Comparison of ENCODE assay signal across 1 cellular context in the genomic region with DNA sequence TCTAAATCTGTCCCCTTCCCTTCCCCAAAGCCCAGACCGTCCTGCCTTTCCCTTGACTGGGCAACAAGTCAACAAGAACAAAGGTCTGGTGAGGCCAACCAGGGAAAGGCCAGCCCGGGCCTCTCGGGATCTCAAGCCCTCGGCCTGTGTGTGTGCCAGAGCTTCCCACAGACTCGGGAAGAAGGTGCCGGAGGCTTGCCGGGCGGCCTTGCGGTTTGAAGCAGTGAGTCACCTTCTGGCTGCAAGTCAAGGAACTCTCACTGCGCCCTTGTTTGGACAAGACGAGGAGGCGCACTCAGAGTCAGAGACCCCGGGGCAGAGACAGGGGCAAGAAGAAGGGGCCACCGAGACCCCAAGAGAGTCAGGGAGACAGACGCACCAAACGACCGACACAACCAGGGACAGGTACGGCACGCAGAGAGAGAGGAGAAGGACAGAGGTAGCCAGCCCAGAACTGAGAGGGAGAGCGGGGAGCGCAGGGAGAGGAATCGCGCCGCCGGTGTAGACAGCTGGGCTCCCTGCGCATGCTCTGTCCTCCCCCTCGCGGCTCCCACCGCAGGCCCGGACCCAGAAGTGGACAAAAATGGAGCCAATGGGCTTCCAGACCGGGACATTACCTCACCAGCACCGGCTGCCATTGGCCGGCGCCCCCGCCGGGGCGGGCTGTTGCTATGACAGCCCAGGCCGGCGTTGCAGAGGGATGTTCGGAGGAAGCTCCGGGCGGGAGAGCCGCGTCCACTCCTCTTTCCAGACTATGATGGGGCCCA.
A peak's percentile ranks its signal among the peaks of the same experiment; 100 is the strongest.
TF ChIP-seq lines count a peak whose summit lies in the region.

No MANE protein-coding gene starts in this region.

TF ChIP-seq in HepG2, 621 proteins besides CTCF, POLR2A, EP300 and RAD21 (continued from another document and continues in another):
- TF ChIP-seq, protein P1, sequence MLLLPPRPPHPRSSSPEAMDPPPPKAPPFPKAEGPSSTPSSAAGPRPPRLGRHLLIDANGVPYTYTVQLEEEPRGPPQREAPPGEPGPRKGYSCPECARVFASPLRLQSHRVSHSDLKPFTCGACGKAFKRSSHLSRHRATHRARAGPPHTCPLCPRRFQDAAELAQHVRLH (CRISPR knock-in tag; IDR thresholded peaks at IDR 0.05; ENCODE audit: borderline replicate concordance, low read depth): no peak; the same call in 1 of the 2 replicates
- TF ChIP-seq, protein P2, sequence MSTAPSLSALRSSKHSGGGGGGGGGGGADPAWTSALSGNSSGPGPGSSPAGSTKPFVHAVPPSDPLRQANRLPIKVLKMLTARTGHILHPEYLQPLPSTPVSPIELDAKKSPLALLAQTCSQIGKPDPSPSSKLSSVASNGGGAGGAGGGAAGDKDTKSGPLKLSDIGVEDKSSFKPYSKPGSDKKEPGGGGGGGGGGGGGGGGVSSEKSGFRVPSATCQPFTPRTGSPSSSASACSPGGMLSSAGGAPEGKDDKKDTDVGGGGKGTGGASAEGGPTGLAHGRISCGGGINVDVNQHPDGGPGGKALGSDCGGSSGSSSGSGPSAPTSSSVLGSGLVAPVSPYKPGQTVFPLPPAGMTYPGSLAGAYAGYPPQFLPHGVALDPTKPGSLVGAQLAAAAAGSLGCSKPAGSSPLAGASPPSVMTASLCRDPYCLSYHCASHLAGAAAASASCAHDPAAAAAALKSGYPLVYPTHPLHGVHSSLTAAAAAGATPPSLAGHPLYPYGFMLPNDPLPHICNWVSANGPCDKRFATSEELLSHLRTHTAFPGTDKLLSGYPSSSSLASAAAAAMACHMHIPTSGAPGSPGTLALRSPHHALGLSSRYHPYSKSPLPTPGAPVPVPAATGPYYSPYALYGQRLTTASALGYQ (CRISPR knock-in tag; IDR thresholded peaks at IDR 0.05): no peak
- TF ChIP-seq NR2F6 (IDR thresholded peaks at IDR 0.05) (no peak), NR2F6 (CRISPR knock-in tag; IDR thresholded peaks at IDR 0.05) (no peak), ZNF878 (CRISPR knock-in tag; IDR thresholded peaks at IDR 0.05) (no peak), ZFP82 (CRISPR knock-in tag; IDR thresholded peaks at IDR 0.05; ENCODE audit: borderline replicate concordance) (no peak), NBN (conservative IDR thresholded peaks at IDR 0.05) (no peak), NFYC (CRISPR knock-in tag; IDR thresholded peaks at IDR 0.05) (peak; percentile 87), PPARG (CRISPR knock-in tag; conservative IDR thresholded peaks at IDR 0.05) (no peak), ZNF546 (CRISPR knock-in tag; conservative IDR thresholded peaks at IDR 0.05) (no peak), ZSCAN29 (CRISPR knock-in tag; conservative IDR thresholded peaks at IDR 0.05) (peak; percentile 97), ZFP36L2 (CRISPR knock-in tag; IDR thresholded peaks at IDR 0.05) (no peak), SMYD3 (CRISPR knock-in tag; IDR thresholded peaks at IDR 0.05) (no peak), SNAPC2 (CRISPR knock-in tag; IDR thresholded peaks at IDR 0.05) (no peak), XRCC5 (optimal IDR thresholded peaks at IDR 0.05; ENCODE audit: low read length) (no peak), ZNF335 (CRISPR knock-in tag; IDR thresholded peaks at IDR 0.05) (no peak), ZNF766 (CRISPR knock-in tag; IDR thresholded peaks at IDR 0.05; ENCODE audit: borderline replicate concordance) (no peak), SMAD3 (CRISPR knock-in tag; IDR thresholded peaks at IDR 0.05) (no peak), MYC (CRISPR knock-in tag; IDR thresholded peaks at IDR 0.05; ENCODE audit: borderline replicate concordance) (peak; percentile 38; the same call in 1 of the 2 replicates), MAZ (IDR thresholded peaks at IDR 0.05; ENCODE audit: borderline replicate concordance, low read depth, low read length) (no peak), MAZ (CRISPR knock-in tag; IDR thresholded peaks at IDR 0.05; ENCODE audit: low read depth) (no peak), U2AF2 (IDR thresholded peaks at IDR 0.05; ENCODE audit: low read depth, low read length) (0 out of 2 replicates have a peak, but pooled peaks have one; percentile 49), ZSCAN20 (CRISPR knock-in tag; IDR thresholded peaks at IDR 0.05; ENCODE audit: borderline replicate concordance) (peak; percentile 92; the same call in 1 of the 2 replicates), SIN3A (IDR thresholded peaks at IDR 0.05; ENCODE audit: borderline replicate concordance, low read depth, low read length) (no peak), SMC3 (IDR thresholded peaks at IDR 0.05; ENCODE audit: low read length) (no peak), GFI1 (CRISPR knock-in tag; IDR thresholded peaks at IDR 0.05; ENCODE audit: borderline replicate concordance) (no peak), ELF4 (CRISPR knock-in tag; IDR thresholded peaks at IDR 0.05; ENCODE audit: borderline replicate concordance) (no peak), RBAK (CRISPR knock-in tag; IDR thresholded peaks at IDR 0.05) (no peak), ZNF670 (CRISPR knock-in tag; IDR thresholded peaks at IDR 0.05; ENCODE audit: borderline replicate concordance) (no peak), RFX1 (IDR thresholded peaks at IDR 0.05) (peak; percentile 77), ZNF891 (CRISPR knock-in tag; IDR thresholded peaks at IDR 0.05) (0 out of 2 replicates have a peak, but pooled peaks have one; percentile 39), SCMH1 (CRISPR knock-in tag; IDR thresholded peaks at IDR 0.05; ENCODE audit: borderline replicate concordance) (no peak), ZFAT (CRISPR knock-in tag; conservative IDR thresholded peaks at IDR 0.05) (no peak), PHB2 (IDR thresholded peaks at IDR 0.05; ENCODE audit: partially characterized antibody) (no peak), STAG1 (CRISPR knock-in tag; IDR thresholded peaks at IDR 0.05) (no peak), ISL2 (CRISPR knock-in tag; IDR thresholded peaks at IDR 0.05) (peak; percentile 40; the same call in 1 of the 2 replicates), ZNF567 (CRISPR knock-in tag; IDR thresholded peaks at IDR 0.05; ENCODE audit: borderline replicate concordance) (no peak), ISX (CRISPR knock-in tag; conservative IDR thresholded peaks at IDR 0.05) (no peak), ZNF121 (CRISPR knock-in tag; IDR thresholded peaks at IDR 0.05) (no peak)
- TF ChIP-seq, protein P3, sequence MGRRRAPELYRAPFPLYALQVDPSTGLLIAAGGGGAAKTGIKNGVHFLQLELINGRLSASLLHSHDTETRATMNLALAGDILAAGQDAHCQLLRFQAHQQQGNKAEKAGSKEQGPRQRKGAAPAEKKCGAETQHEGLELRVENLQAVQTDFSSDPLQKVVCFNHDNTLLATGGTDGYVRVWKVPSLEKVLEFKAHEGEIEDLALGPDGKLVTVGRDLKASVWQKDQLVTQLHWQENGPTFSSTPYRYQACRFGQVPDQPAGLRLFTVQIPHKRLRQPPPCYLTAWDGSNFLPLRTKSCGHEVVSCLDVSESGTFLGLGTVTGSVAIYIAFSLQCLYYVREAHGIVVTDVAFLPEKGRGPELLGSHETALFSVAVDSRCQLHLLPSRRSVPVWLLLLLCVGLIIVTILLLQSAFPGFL (CRISPR knock-in tag; IDR thresholded peaks at IDR 0.05): no peak
- TF ChIP-seq, protein P4, sequence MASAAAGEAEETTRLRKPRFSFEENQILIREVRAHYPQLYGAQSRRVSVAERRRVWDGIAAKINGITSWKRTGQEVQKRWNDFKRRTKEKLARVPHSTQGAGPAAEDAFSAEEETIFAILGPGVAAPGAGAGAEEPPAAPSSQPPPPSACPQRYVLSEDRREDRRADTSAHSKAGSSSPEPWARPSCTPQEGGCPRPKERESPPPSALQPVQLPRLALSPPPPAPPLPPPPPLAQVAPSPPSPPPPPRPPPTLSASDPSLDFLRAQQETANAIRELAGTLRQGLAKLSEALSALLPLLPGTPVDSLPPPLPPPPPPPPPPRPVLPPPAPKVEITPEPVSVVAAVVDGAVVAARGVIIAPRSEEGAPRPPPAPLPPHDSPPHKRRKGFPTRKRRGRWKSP (CRISPR knock-in tag; IDR thresholded peaks at IDR 0.05): 0 out of 2 replicates have a peak, but pooled peaks have one; percentile 49
- TF ChIP-seq, protein P5, sequence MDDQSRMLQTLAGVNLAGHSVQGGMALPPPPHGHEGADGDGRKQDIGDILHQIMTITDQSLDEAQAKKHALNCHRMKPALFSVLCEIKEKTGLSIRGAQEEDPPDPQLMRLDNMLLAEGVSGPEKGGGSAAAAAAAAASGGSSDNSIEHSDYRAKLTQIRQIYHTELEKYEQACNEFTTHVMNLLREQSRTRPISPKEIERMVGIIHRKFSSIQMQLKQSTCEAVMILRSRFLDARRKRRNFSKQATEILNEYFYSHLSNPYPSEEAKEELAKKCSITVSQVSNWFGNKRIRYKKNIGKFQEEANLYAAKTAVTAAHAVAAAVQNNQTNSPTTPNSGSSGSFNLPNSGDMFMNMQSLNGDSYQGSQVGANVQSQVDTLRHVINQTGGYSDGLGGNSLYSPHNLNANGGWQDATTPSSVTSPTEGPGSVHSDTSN (CRISPR knock-in tag; IDR thresholded peaks at IDR 0.05; ENCODE audit: borderline replicate concordance): no peak
- TF ChIP-seq, protein P6, sequence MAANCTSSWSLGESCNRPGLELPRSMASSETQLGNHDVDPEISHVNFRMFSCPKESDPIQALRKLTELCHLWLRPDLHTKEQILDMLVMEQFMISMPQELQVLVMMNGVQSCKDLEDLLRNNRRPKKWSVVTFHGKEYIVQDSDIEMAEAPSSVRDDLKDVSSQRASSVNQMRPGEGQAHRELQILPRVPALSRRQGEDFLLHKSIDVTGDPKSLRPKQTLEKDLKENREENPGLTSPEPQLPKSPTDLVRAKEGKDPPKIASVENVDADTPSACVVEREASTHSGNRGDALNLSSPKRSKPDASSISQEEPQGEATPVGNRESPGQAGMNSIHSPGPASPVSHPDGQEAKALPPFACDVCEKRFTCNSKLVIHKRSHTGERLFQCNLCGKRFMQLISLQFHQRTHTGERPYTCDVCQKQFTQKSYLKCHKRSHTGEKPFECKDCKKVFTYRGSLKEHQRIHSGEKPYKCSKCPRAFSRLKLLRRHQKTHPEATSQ (CRISPR knock-in tag; IDR thresholded peaks at IDR 0.05; ENCODE audit: borderline replicate concordance): no peak
- TF ChIP-seq, protein P7, sequence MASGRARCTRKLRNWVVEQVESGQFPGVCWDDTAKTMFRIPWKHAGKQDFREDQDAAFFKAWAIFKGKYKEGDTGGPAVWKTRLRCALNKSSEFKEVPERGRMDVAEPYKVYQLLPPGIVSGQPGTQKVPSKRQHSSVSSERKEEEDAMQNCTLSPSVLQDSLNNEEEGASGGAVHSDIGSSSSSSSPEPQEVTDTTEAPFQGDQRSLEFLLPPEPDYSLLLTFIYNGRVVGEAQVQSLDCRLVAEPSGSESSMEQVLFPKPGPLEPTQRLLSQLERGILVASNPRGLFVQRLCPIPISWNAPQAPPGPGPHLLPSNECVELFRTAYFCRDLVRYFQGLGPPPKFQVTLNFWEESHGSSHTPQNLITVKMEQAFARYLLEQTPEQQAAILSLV (CRISPR knock-in tag; IDR thresholded peaks at IDR 0.05; ENCODE audit: borderline replicate concordance): no peak
- TF ChIP-seq, protein P8, sequence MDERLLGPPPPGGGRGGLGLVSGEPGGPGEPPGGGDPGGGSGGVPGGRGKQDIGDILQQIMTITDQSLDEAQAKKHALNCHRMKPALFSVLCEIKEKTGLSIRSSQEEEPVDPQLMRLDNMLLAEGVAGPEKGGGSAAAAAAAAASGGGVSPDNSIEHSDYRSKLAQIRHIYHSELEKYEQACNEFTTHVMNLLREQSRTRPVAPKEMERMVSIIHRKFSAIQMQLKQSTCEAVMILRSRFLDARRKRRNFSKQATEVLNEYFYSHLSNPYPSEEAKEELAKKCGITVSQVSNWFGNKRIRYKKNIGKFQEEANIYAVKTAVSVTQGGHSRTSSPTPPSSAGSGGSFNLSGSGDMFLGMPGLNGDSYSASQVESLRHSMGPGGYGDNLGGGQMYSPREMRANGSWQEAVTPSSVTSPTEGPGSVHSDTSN (CRISPR knock-in tag; IDR thresholded peaks at IDR 0.05): no peak
- TF ChIP-seq, protein P9, sequence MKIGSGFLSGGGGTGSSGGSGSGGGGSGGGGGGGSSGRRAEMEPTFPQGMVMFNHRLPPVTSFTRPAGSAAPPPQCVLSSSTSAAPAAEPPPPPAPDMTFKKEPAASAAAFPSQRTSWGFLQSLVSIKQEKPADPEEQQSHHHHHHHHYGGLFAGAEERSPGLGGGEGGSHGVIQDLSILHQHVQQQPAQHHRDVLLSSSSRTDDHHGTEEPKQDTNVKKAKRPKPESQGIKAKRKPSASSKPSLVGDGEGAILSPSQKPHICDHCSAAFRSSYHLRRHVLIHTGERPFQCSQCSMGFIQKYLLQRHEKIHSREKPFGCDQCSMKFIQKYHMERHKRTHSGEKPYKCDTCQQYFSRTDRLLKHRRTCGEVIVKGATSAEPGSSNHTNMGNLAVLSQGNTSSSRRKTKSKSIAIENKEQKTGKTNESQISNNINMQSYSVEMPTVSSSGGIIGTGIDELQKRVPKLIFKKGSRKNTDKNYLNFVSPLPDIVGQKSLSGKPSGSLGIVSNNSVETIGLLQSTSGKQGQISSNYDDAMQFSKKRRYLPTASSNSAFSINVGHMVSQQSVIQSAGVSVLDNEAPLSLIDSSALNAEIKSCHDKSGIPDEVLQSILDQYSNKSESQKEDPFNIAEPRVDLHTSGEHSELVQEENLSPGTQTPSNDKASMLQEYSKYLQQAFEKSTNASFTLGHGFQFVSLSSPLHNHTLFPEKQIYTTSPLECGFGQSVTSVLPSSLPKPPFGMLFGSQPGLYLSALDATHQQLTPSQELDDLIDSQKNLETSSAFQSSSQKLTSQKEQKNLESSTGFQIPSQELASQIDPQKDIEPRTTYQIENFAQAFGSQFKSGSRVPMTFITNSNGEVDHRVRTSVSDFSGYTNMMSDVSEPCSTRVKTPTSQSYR (CRISPR knock-in tag; IDR thresholded peaks at IDR 0.05; ENCODE audit: borderline replicate concordance): no peak
- TF ChIP-seq, protein P10, sequence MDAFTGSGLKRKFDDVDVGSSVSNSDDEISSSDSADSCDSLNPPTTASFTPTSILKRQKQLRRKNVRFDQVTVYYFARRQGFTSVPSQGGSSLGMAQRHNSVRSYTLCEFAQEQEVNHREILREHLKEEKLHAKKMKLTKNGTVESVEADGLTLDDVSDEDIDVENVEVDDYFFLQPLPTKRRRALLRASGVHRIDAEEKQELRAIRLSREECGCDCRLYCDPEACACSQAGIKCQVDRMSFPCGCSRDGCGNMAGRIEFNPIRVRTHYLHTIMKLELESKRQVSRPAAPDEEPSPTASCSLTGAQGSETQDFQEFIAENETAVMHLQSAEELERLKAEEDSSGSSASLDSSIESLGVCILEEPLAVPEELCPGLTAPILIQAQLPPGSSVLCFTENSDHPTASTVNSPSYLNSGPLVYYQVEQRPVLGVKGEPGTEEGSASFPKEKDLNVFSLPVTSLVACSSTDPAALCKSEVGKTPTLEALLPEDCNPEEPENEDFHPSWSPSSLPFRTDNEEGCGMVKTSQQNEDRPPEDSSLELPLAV (CRISPR knock-in tag; conservative IDR thresholded peaks at IDR 0.05; ENCODE audit: low read depth): no peak
- TF ChIP-seq, protein P11, sequence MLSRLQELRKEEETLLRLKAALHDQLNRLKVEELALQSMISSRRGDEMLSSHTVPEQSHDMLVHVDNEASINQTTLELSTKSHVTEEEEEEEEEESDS (CRISPR knock-in tag; IDR thresholded peaks at IDR 0.05; ENCODE audit: borderline replicate concordance): no peak
